16 cellular contexts compared by ENCODE assay signal in the genomic region with DNA sequence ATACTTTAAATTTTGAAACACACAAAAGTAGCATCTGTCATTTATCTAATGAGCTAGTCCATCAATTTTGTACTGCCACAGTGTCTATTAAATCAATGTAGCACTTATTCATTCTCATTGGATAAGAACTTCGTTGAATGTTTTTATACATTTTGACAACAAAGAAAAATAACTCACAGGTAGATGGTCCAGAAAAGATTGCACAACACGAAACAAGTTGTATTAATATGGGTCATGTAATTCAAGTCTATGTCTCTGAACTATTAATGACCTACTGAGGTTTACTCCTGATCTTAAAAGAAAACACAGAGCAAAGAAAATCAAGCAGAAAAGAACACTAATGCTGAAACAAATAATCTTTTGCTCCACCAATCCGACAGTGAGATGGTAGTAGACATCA. TPM values are rescaled to one million over a fixed set of nuclear protein-coding genes. Genes with fewer than 3 reads are reported as not detected.
DNase-seq lines count a peak whose midpoint lies in the region; ATAC-seq and TF ChIP-seq lines count a peak whose summit lies in the region.
"Had no signal": no experiment of that assay in that cellular context is flagged by ENCODE, and none has a peak within 500 bp of the region (broad histone marks: within the 10 kb centered on the region; RNA-seq: fewer than 3 reads in every experiment).

No MANE protein-coding gene starts in this region.

- no peaks in the 10 kb centered on the region for H3K36me3 ChIP-seq in breast epithelium
- H3K36me3 ChIP-seq in IMR-90 (ENCODE audit: control insufficient read depth, insufficient read depth, low read length) = peaks cover 55% of the 10 kb centered on the region

- DNase-seq in MCF 10A (ENCODE audit: unreplicated experiment) (no peak), breast epithelium (ENCODE audit: low spot score in 2 of 2) (no peak), IMR-90 (no peak), memory B cell (ENCODE audit: low spot score in 2 of 2) (no peak)
- no peak for DNase-seq in activated T-cell treated with anti-CD3 and anti-CD28 coated beads, Interleukin-2, amount 50 U/mL, for 24 hours
- DNase-seq: ACHN; Calu3; CD4-positive, alpha-beta T cell; DMS79; H7 had no signal

- no peak overlapping the region for H3K4me3 Mint-ChIP-seq in MCF 10A (ENCODE audit: unreplicated experiment)
- H3K4me3 Mint-ChIP-seq in memory B cell = no peak overlapping the region
- no peak overlapping the region for H3K4me3 Mint-ChIP-seq in activated T-cell treated with anti-CD3 and anti-CD28 coated beads, Interleukin-2, amount 50 U/mL, for 24 hours
- H3K4me3 Mint-ChIP-seq: CD4-positive, alpha-beta T cell; GM23338; IgD-negative memory B cell had no signal

- H3K4me1 Mint-ChIP-seq in MCF 10A (ENCODE audit: insufficient read depth, unreplicated experiment) (peaks cover 9% of the 10 kb centered on the region), memory B cell (peaks cover 4% of the 10 kb centered on the region)
- peaks cover 11% of the 10 kb centered on the region for H3K4me1 Mint-ChIP-seq in activated T-cell treated with anti-CD3 and anti-CD28 coated beads, Interleukin-2, amount 50 U/mL, for 24 hours (ENCODE audit: low read depth)
- H3K4me1 Mint-ChIP-seq: GM23338 had no signal

- H2BK15ac ChIP-seq in IMR-90 (ENCODE audit: low read depth, low read length) = no peak overlapping the region

- no peak overlapping the region for H4K8ac ChIP-seq in IMR-90 (ENCODE audit: low read depth in 2 of 2, low read length in 2 of 2)

- no peak overlapping the region for H4K5ac ChIP-seq in IMR-90 (ENCODE audit: low read depth, low read length)

- H4K20me1 ChIP-seq in IMR-90 (ENCODE audit: insufficient read depth, low read length) = peaks cover 22% of the 10 kb centered on the region; the same call in 1 of the 2 replicates

- H2BK20ac ChIP-seq in IMR-90 (ENCODE audit: low read depth, low read length) = no peak overlapping the region

- H3K4ac ChIP-seq in IMR-90 (ENCODE audit: low read depth, low read length) = no peak overlapping the region

- H3K9me1 ChIP-seq in IMR-90 (ENCODE audit: insufficient read depth, low read length) = peaks cover 8% of the 10 kb centered on the region

- H3K18ac ChIP-seq in IMR-90 (ENCODE audit: low read depth, low read length) = no peak overlapping the region

- POLR2A ChIA-PET in MCF 10A (lab: Yijun Ruan, JAX) = interaction anchor here (0.7 kb wide), 1 partner anchor 15 kb away, joined by 3 read pairs; no protein-coding TSS in a partner anchor
- POLR2A ChIA-PET in IMR-90 (lab: Charles Lee; ENCODE audit: unreplicated experiment) = no interaction called here

- in situ Hi-C loops in IMR-90 (cut with MboI; ENCODE audit: low sequenced_read_pairs) = no loop called here

- H3K27me3 ChIP-seq in breast epithelium (no peaks in the 10 kb centered on the region), IMR-90 (ENCODE audit: control insufficient read depth, insufficient read depth, low read length) (no peaks in the 10 kb centered on the region)
- H3K27me3 ChIP-seq: BLaER1 treated with 17β-estradiol and CSF1 and Interleukin-3, amounts not matched to agents 10 nM and 100 nM had no signal

- H3K9me3 Mint-ChIP-seq in MCF 10A (ENCODE audit: unreplicated experiment) (no peaks in the 10 kb centered on the region), memory B cell (no peaks in the 10 kb centered on the region)
- H3K9me3 Mint-ChIP-seq in activated T-cell treated with anti-CD3 and anti-CD28 coated beads, Interleukin-2, amount 50 U/mL, for 24 hours = no peaks in the 10 kb centered on the region
- H3K9me3 Mint-ChIP-seq: CD4-positive, alpha-beta T cell; GM23338; IgD-negative memory B cell had no signal

- TF ChIP-seq POLR2A in breast epithelium (IDR thresholded peaks at IDR 0.05) = no peak
- TF ChIP-seq POLR2A in IMR-90 (IDR thresholded peaks at IDR 0.05; ENCODE audit: low read depth, low read length) = no peak

- H3K56ac ChIP-seq in IMR-90 (ENCODE audit: extremely low read depth, insufficient read depth, low read length) = no peak overlapping the region

- H2AK9ac ChIP-seq in IMR-90 (replicated peaks; ENCODE audit: low read depth, low read length, poor library complexity) = no peak overlapping the region

- no peak overlapping the region for H3K14ac ChIP-seq in IMR-90 (replicated peaks; ENCODE audit: low read depth, low read length)

- no peak overlapping the region for H2AFZ ChIP-seq in IMR-90 (replicated peaks; ENCODE audit: low read length, poor library complexity)
- H2AFZ ChIP-seq: GM23338 had no signal

- H3K4me2 ChIP-seq in IMR-90 (ENCODE audit: low read depth, low read length) = no peak overlapping the region
- H3K4me2 ChIP-seq: BLaER1 treated with 17β-estradiol and CSF1 and Interleukin-3, amounts not matched to agents 10 nM and 100 nM; GM23338; KMS-11 had no signal

- H3K4me1 ChIP-seq in breast epithelium (no peaks in the 10 kb centered on the region), IMR-90 (ENCODE audit: control insufficient read depth, insufficient read depth, low read length) (no peaks in the 10 kb centered on the region)
- H3K4me1 ChIP-seq: BLaER1 treated with 17β-estradiol and CSF1 and Interleukin-3, amounts not matched to agents 10 nM and 100 nM had no signal

- TF ChIP-seq CTCF in MCF 10A (IDR thresholded peaks at IDR 0.05; ENCODE audit: unreplicated experiment) = no peak
- TF ChIP-seq CTCF in breast epithelium (IDR thresholded peaks at IDR 0.05) = no peak
- TF ChIP-seq CTCF in IMR-90 (conservative IDR thresholded peaks at IDR 0.05; ENCODE audit: low read depth, low read length) = no peak

- H3K36me3 Mint-ChIP-seq in MCF 10A (ENCODE audit: insufficient read depth, unreplicated experiment) (peaks cover 92% of the 10 kb centered on the region), memory B cell (peaks cover 29% of the 10 kb centered on the region)
- peaks cover 94% of the 10 kb centered on the region for H3K36me3 Mint-ChIP-seq in activated T-cell treated with anti-CD3 and anti-CD28 coated beads, Interleukin-2, amount 50 U/mL, for 24 hours (ENCODE audit: low read depth)
- H3K36me3 Mint-ChIP-seq: IgD-negative memory B cell had no signal

- H3K9ac ChIP-seq in IMR-90 (ENCODE audit: low read depth, low read length) = no peak overlapping the region
- H3K9ac ChIP-seq: BLaER1 treated with 17β-estradiol and CSF1 and Interleukin-3, amounts not matched to agents 10 nM and 100 nM; KMS-11 had no signal

- peaks cover 35 to 53% of the 10 kb centered on the region in 2 experiments for H3K79me1 ChIP-seq in IMR-90 (ENCODE audit: low read depth in 1 of 2, low read length in 2 of 2)

- CTCF ChIA-PET in MCF 10A (lab: Yijun Ruan, JAX) = interaction anchor here (0.6 kb wide), 1 partner anchor 12 kb away, joined by 3 read pairs; no protein-coding TSS in a partner anchor
- CTCF ChIA-PET in IMR-90 (lab: Yijun Ruan, JAX) = interaction anchor here (0.6 to 0.9 kb wide), 2 partner anchors 29 to 75 kb away, joined by 3 to 4 read pairs; no protein-coding TSS in a partner anchor

- intact Hi-C loops in MCF 10A (cut with micrococcal nuclease) = no loop called here
- intact Hi-C loops in breast epithelium (cut with DNase I; ENCODE audit: low total_unique reads) = no loop called here
- intact Hi-C loops in IMR-90 (cut with micrococcal nuclease) = no loop called here

- no peak overlapping the region for H4K91ac ChIP-seq in IMR-90 (ENCODE audit: insufficient read depth, low read depth, low read length)

- ATAC-seq in IMR-90 (ENCODE audit: low read depth) (no peak), memory B cell (ENCODE audit: low read depth) (no peak), GM18858 (IDR thresholded peaks at IDR 0.05; ENCODE audit: unreplicated experiment) (no peak), GM19035 (IDR thresholded peaks at IDR 0.05; ENCODE audit: unreplicated experiment) (no peak)
- ATAC-seq: GM23338 had no signal

- H3K27ac Mint-ChIP-seq in MCF 10A (ENCODE audit: low read depth, unreplicated experiment) (peak overlapping the region; percentile 67), memory B cell (peak overlapping the region; percentile 41)
- no peak overlapping the region for H3K27ac Mint-ChIP-seq in activated T-cell treated with anti-CD3 and anti-CD28 coated beads, Interleukin-2, amount 50 U/mL, for 24 hours
- H3K27ac Mint-ChIP-seq: CD4-positive, alpha-beta T cell; GM23338 had no signal

- H3K27me3 Mint-ChIP-seq in MCF 10A (ENCODE audit: insufficient read depth, unreplicated experiment) = no peaks in the 10 kb centered on the region
- H3K27me3 Mint-ChIP-seq in memory B cell = no peaks in the 10 kb centered on the region
- H3K27me3 Mint-ChIP-seq in activated T-cell treated with anti-CD3 and anti-CD28 coated beads, Interleukin-2, amount 50 U/mL, for 24 hours = no peaks in the 10 kb centered on the region
- H3K27me3 Mint-ChIP-seq: CD4-positive, alpha-beta T cell; IgD-negative memory B cell had no signal

- H2AK5ac ChIP-seq in IMR-90 (ENCODE audit: low read depth, low read length) = no peak overlapping the region

- H3K27ac ChIP-seq in breast epithelium (no peak overlapping the region), IMR-90 (ENCODE audit: insufficient read depth, low read length) (no peak overlapping the region)
- H3K27ac ChIP-seq: BLaER1 treated with 17β-estradiol and CSF1 and Interleukin-3, amounts not matched to agents 10 nM and 100 nM; KMS-11 had no signal

- no peak for TF ChIP-seq RAD21 in IMR-90 (IDR thresholded peaks at IDR 0.05; ENCODE audit: low read length)

- H3K9me3 ChIP-seq in breast epithelium (no peaks in the 10 kb centered on the region), IMR-90 (ENCODE audit: control insufficient read depth, insufficient read depth, low read length) (no peaks in the 10 kb centered on the region)
- H3K9me3 ChIP-seq: BLaER1 treated with 17β-estradiol and CSF1 and Interleukin-3, amounts not matched to agents 10 nM and 100 nM had no signal

- dilution Hi-C loops in IMR-90 (cut with HindIII; ENCODE audit: low sequenced_read_pairs, unreplicated experiment) = no loop called here

- no peak overlapping the region for H3K23ac ChIP-seq in IMR-90 (ENCODE audit: low read depth, low read length)

- no peak overlapping the region for H2BK5ac ChIP-seq in IMR-90 (ENCODE audit: low read depth, low read length, poor library complexity, severe bottlenecking)

- H2BK120ac ChIP-seq in IMR-90 (ENCODE audit: low read depth, low read length) = no peak overlapping the region

- BruUV-seq in MCF 10A (replicated peaks; lab: Mats Ljungman, UMichigan) (no TSS peak), IMR-90 (replicated peaks; lab: Mats Ljungman, UMichigan) (no TSS peak)

- WGBS in IMR-90 (ENCODE audit: extremely low coverage in 2 of 2, insufficient read length in 1 of 2), 2 experiments = no CpG with 5 or more reads among the region's 3 CpGs

- H3K4me3 ChIP-seq in breast epithelium = no peak overlapping the region
- no peak overlapping the region for H3K4me3 ChIP-seq in IMR-90 (ENCODE audit: insufficient read depth, low read depth, low read length)
- H3K4me3 ChIP-seq: BLaER1 treated with 17β-estradiol and CSF1 and Interleukin-3, amounts not matched to agents 10 nM and 100 nM; GM23338 had no signal

RNA-seq across cellular contexts. Expression of gene HP1BP3, which starts 15.3 kb away (rescaled TPM):
- 245 and 247 TPM in 2 replicates for total RNA-seq in MCF 10A (2022)
- total RNA-seq in breast epithelium = 100 to 1,000 TPM; 224 to 317 (median 281) TPM
- 88.4 and 111 TPM in 2 replicates for total RNA-seq in IMR-90 (2012; rRNA removed)
- 146 and 151 TPM in 2 replicates for polyA plus RNA-seq in IMR-90 (2012; rRNA removed)
- 53.0 and 110 TPM in 2 replicates for polyA plus RNA-seq in IMR-90 (2012; cell fraction: cytosol; rRNA removed)
- 75.3 and 282 TPM in 2 replicates for polyA plus RNA-seq in IMR-90 (2012; cell fraction: nucleus; rRNA removed; ENCODE audit: low replicate concordance)

RNA-seq across cellular contexts. Expression of gene SH2D5, which starts 39.3 kb away (rescaled TPM):
- total RNA-seq in MCF 10A (2022) (14.0 and 14.6 TPM in 2 replicates), breast epithelium (under 1 TPM in 2 of 3 donors, not detected in 1; under 0.01 to 0.29 TPM), IMR-90 (2012; rRNA removed) (6.7 and 7.2 TPM in 2 replicates)
- polyA plus RNA-seq in IMR-90 (2012; rRNA removed) = 13.5 and 14.4 TPM in 2 replicates
- 7.8 and 10.5 TPM in 2 replicates for polyA plus RNA-seq in IMR-90 (2012; cell fraction: cytosol; rRNA removed)
- 48.2 and 69.5 TPM in 2 replicates for polyA plus RNA-seq in IMR-90 (2012; cell fraction: nucleus; rRNA removed; ENCODE audit: low replicate concordance)
- polyA plus RNA-seq: IgD-negative memory B cell had no signal

RNA-seq across cellular contexts. Expression of gene KIF17, which starts 54.0 kb away (rescaled TPM):
- total RNA-seq in MCF 10A (2022) (0.19 and 1.9 TPM in 2 replicates), breast epithelium (1 to 10 TPM; 1.8 to 3.5 (median 2.0) TPM), IMR-90 (2012; rRNA removed) (4.5 and 4.7 TPM in 2 replicates)
- 5.7 and 6.5 TPM in 2 replicates for polyA plus RNA-seq in IMR-90 (2012; rRNA removed)
- 4.6 and 6.0 TPM in 2 replicates for polyA plus RNA-seq in IMR-90 (2012; cell fraction: cytosol; rRNA removed)
- 8.5 and 11.5 TPM in 2 replicates for polyA plus RNA-seq in IMR-90 (2012; cell fraction: nucleus; rRNA removed; ENCODE audit: low replicate concordance)
- total RNA-seq: Calu3; CD4-positive, alpha-beta T cell had no signal
- polyA plus RNA-seq: IgD-negative memory B cell had no signal
